Comparison of ENCODE assay signal across 8 cellular contexts in the genomic region with DNA sequence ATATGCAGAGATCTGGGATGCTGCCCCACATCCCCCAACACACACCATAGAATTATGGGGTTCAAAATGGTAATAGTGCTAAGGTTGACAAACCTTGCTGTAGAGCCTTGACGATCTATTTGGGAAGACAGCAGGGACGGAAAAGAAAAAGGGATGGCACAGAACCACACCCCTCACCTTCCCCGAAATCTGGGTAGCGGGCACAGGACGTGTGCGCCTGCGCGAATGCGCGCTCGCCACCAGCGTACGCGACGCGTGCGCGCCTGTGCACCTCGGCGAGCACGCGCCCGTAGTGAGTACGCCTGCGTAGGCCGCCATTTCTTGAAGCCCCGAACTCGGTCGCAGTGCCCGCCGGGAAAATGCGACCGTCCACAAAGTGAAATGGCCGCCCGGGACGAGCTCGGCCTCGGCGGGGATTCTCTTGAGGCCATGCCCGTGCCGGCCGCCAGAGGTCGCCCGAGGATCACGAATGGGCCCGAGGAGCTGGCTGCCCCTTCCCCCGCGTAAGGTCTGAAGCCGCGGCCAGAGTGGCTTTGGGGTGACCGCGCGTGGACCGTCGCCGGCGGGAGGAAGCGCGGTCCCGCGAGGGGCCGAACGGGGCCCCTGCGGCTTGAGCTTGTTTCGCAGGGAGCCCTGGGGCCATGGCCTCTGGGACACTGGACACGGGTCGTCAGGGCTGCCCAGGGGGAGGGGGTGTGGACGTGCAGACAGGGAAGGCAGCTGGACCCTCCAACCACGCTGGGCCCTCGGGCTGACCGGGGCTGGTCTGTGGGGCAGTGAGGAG. TPM values are rescaled to one million over a fixed set of nuclear protein-coding genes. Genes with fewer than 3 reads are reported as not detected.
DNase-seq lines count a peak whose midpoint lies in the region; ATAC-seq and TF ChIP-seq lines count a peak whose summit lies in the region.

No MANE protein-coding gene starts in this region.

- no TSS peak for BruUV-seq in PC-9 (replicated peaks; lab: Mats Ljungman, UMichigan)

- POLR2A ChIA-PET in PC-9 (lab: Charles Lee; ENCODE audit: unreplicated experiment) = interaction anchor here (0.6 to 0.7 kb wide), 2 partner anchors 74 to 1577 kb away, joined by 3 to 5 read pairs; no protein-coding TSS in a partner anchor

- H3K79me2 ChIP-seq in DND-41 (ENCODE audit: insufficient read depth, low read length) = no peaks in the 10 kb centered on the region
- H3K79me2 ChIP-seq in PC-9 (ENCODE audit: low read depth) = no peaks in the 10 kb centered on the region

- H3K4me3 ChIP-seq in DND-41 (ENCODE audit: low read depth in 1 of 2, low read length in 2 of 2) = peak overlapping the region; percentile 52 to 84; a peak in 3 of 4 replicates
- peak overlapping the region; percentile 65 for H3K4me3 ChIP-seq in PC-9
- peak overlapping the region; percentile 54 to 66 for H3K4me3 ChIP-seq in muscle layer of colon (ENCODE audit: low read depth in 1 of 2, low read length in 2 of 2)

- peak overlapping the region; percentile 87 for H3K4me2 ChIP-seq in DND-41 (ENCODE audit: insufficient read depth, low read length)
- H3K4me2 ChIP-seq in PC-9 = peak overlapping the region; percentile 91

- H3K9ac ChIP-seq in DND-41 (ENCODE audit: low read depth, low read length) = peak overlapping the region; percentile 67
- H3K9ac ChIP-seq in muscle layer of colon (ENCODE audit: low read length) = peak overlapping the region; percentile 33

- DNase-seq in DND-41 = peak; percentile 89
- peak; percentile 98 for DNase-seq in KBM-7
- peak; percentile 86 to 97 for DNase-seq in PC-9
- peak; percentile 93 to 94 for DNase-seq in activated T-cell treated with anti-CD3 and anti-CD28 coated beads, Interleukin-2, amount 50 U/mL, for 48 hours
- DNase-seq in stimulated activated CD8-positive, alpha-beta memory T cell treated with anti-CD3 and anti-CD28 coated beads, Interleukin-7, amount 100 ng/mL, for 24 hours (ENCODE audit: low read depth) = peak; percentile 66

- ATAC-seq in DND-41 (ENCODE audit: insufficient read depth, low read depth) (peak; percentile 93), GM21723 (IDR thresholded peaks at IDR 0.05; ENCODE audit: unreplicated experiment) (peak; percentile 88), esophagus mucosa (peak; percentile 87)

- H3K4me1 ChIP-seq in DND-41 (ENCODE audit: insufficient read depth, low read length) = peaks cover 20% of the 10 kb centered on the region
- peaks cover 5% of the 10 kb centered on the region; the same call in 1 of the 2 replicates for H3K4me1 ChIP-seq in PC-9 (replicated peaks; ENCODE audit: insufficient read depth)
- H3K4me1 ChIP-seq in muscle layer of colon (ENCODE audit: insufficient read depth, low read length) = no peaks in the 10 kb centered on the region

- intact Hi-C loops in PC-9 (cut with micrococcal nuclease; ENCODE audit: unreplicated experiment) = loop anchor here (5.0 kb wide), 1 partner anchor 1431 kb away; a partner anchor contains a TSS

- CTCF ChIA-PET in PC-9 (lab: Charles Lee) = interaction anchor here (0.6 to 1.1 kb wide), 3 partner anchors 456 to 566 kb away, joined by 3 to 11 read pairs (median 5); no protein-coding TSS in a partner anchor

- no peaks in the 10 kb centered on the region for H3K36me3 ChIP-seq in DND-41 (ENCODE audit: insufficient read depth, low read length)
- H3K36me3 ChIP-seq in PC-9 (ENCODE audit: low read depth) = no peaks in the 10 kb centered on the region
- no peaks in the 10 kb centered on the region for H3K36me3 ChIP-seq in muscle layer of colon (ENCODE audit: insufficient read depth, low read length)

- in situ Hi-C loops in KBM-7 (cut with MboI; ENCODE audit: low pct_unique_long_range_greater_than_20kb, low sequenced_read_pairs) = no loop called here

- H3K27me3 ChIP-seq in DND-41 (ENCODE audit: insufficient read depth, low read length, poor library complexity) = no peaks in the 10 kb centered on the region
- no peaks in the 10 kb centered on the region for H3K27me3 ChIP-seq in PC-9 (ENCODE audit: insufficient read depth, low read depth)
- peaks cover 0 to 7% of the 10 kb centered on the region in 2 donors for H3K27me3 ChIP-seq in muscle layer of colon (ENCODE audit: control insufficient read depth in 1 of 2, insufficient read depth in 2 of 2, low read length in 2 of 2)

- TF ChIP-seq CTCF in DND-41 (IDR thresholded peaks at IDR 0.05; ENCODE audit: borderline replicate concordance, extremely low read depth, low read length, poor library complexity, severe bottlenecking) (peak; percentile 79), PC-9 (conservative IDR thresholded peaks at IDR 0.05) (peak; percentile 92)

- H3K27ac ChIP-seq in DND-41 (ENCODE audit: low read length) (peak overlapping the region; percentile 76), PC-9 (no peak overlapping the region), muscle layer of colon (ENCODE audit: low read depth, low read length) (peak overlapping the region; percentile 72)

- H4K20me1 ChIP-seq in DND-41 (ENCODE audit: insufficient read depth, low read length) = no peaks in the 10 kb centered on the region
- H4K20me1 ChIP-seq in PC-9 (ENCODE audit: insufficient read depth) = no peaks in the 10 kb centered on the region

- H3F3A ChIP-seq in PC-9 (ENCODE audit: insufficient read depth, low read depth) = no peaks in the 10 kb centered on the region; the same call in 1 of the 2 replicates

- no peaks in the 10 kb centered on the region for H3K9me3 ChIP-seq in DND-41 (ENCODE audit: insufficient read depth, low read length, severe bottlenecking)
- no peaks in the 10 kb centered on the region for H3K9me3 ChIP-seq in PC-9 (ENCODE audit: insufficient read depth, low read depth)
- H3K9me3 ChIP-seq in muscle layer of colon (ENCODE audit: low read length) = no peaks in the 10 kb centered on the region

- peak overlapping the region; percentile 90 for H2AFZ ChIP-seq in DND-41 (ENCODE audit: low read depth, low read length)
- H2AFZ ChIP-seq in PC-9 = peak overlapping the region; percentile 98

- no peaks in the 10 kb centered on the region for H3K9me2 ChIP-seq in PC-9 (ENCODE audit: insufficient read depth)

RNA-seq across cellular contexts. Expression of a gene that starts 43.7 kb away (rescaled TPM):
- total RNA-seq in PC-9 (2021) (40.6 and 42.8 TPM in 2 replicates), esophagus mucosa (341 TPM)

RNA-seq across cellular contexts. Expression of a gene that starts 52.4 kb away (rescaled TPM):
- not detected in 2 replicates for total RNA-seq in PC-9 (2021)
- total RNA-seq in esophagus mucosa = not detected
